In the genomic region with DNA sequence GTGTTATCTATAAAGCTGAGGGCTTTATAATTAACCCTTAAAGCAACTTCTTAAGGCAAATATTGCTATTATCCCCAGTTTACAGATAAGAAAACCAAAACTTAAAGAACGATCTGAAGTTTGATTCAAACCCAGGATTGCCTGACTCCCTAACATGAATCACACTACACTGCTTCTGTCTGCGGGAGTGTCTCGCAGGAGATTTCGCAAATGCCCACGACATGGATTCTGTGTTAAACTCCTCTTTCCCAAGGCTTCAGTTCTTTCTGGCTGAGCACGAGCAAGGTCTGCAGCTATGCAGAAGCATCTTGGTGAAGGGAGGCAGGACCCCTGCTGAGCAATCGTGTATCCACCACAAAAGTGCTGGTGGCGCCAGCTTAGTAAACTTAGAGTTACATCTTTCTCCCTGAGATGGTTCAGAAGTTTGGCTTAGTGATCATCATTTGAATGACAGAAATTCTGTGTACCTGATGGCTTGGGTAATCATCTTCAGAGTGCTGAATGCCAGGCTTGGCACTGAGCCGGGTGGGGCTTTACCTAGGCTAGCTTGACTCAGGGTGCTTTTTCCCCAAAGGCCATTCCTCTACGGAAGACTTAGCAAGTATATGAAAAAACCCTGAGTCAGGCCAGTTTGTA, we compare ENCODE assay signal across 1 cellular context.
TF ChIP-seq lines count a peak whose summit lies in the region.

No MANE protein-coding gene starts in this region.

TF ChIP-seq in HepG2, 621 proteins besides CTCF, POLR2A, EP300 and RAD21 (continued from another document):
- TF ChIP-seq HMGXB4 (CRISPR knock-in tag; IDR thresholded peaks at IDR 0.05; ENCODE audit: borderline replicate concordance in 1 of 2, low read depth in 1 of 2) (no peak), TEF (CRISPR knock-in tag; IDR thresholded peaks at IDR 0.05) (no peak), CCAR2 (optimal IDR thresholded peaks at IDR 0.05; ENCODE audit: low read depth, low read length) (no peak), FOSL1 (CRISPR knock-in tag; IDR thresholded peaks at IDR 0.05; ENCODE audit: borderline replicate concordance) (no peak), ZNF703 (CRISPR knock-in tag; IDR thresholded peaks at IDR 0.05; ENCODE audit: borderline replicate concordance) (no peak), ZNF512B (CRISPR knock-in tag; IDR thresholded peaks at IDR 0.05; ENCODE audit: borderline replicate concordance) (no peak), CBX1 (IDR thresholded peaks at IDR 0.05; ENCODE audit: low read depth) (no peak), ZNF263 (CRISPR knock-in tag; IDR thresholded peaks at IDR 0.05) (no peak), SOX5 (CRISPR knock-in tag; IDR thresholded peaks at IDR 0.05; ENCODE audit: borderline replicate concordance) (no peak), ZNF746 (CRISPR knock-in tag; IDR thresholded peaks at IDR 0.05) (no peak)
- TF ChIP-seq, protein P1, sequence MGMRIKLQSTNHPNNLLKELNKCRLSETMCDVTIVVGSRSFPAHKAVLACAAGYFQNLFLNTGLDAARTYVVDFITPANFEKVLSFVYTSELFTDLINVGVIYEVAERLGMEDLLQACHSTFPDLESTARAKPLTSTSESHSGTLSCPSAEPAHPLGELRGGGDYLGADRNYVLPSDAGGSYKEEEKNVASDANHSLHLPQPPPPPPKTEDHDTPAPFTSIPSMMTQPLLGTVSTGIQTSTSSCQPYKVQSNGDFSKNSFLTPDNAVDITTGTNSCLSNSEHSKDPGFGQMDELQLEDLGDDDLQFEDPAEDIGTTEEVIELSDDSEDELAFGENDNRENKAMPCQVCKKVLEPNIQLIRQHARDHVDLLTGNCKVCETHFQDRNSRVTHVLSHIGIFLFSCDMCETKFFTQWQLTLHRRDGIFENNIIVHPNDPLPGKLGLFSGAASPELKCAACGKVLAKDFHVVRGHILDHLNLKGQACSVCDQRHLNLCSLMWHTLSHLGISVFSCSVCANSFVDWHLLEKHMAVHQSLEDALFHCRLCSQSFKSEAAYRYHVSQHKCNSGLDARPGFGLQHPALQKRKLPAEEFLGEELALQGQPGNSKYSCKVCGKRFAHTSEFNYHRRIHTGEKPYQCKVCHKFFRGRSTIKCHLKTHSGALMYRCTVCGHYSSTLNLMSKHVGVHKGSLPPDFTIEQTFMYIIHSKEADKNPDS (CRISPR knock-in tag; IDR thresholded peaks at IDR 0.05) = no peak
